Comparison of ENCODE assay signal across 15 cellular contexts in genomic region chr13:100389617-100390016, GRCh38.
"Had no signal": no experiment of that assay in that cellular context is flagged by ENCODE, and none has a peak within 500 bp of the region (broad histone marks: within the 10 kb centered on the region; RNA-seq: fewer than 3 reads in every experiment).

No MANE protein-coding gene starts in this region.

- H3K4me3 ChIP-seq: body of pancreas, coronary artery, hepatocyte, left ventricle myocardium inferior, right atrium auricular region, tibial artery had no signal

- DNase-seq: activated CD4-positive, alpha-beta T cell treated with anti-CD3 and anti-CD28 coated beads, Interleukin-2, amount 10 ng/mL, durations not matched to agents 7 days and 5 days; activated CD8-positive, alpha-beta memory T cell treated with anti-CD3 and anti-CD28 coated beads for 24 hours; activated naive CD8-positive, alpha-beta T cell treated with anti-CD3 and anti-CD28 coated beads for 36 hours; body of pancreas; islet precursor cell; left ventricle myocardium inferior; nephron progenitor cell; occipital lobe; stimulated activated CD4-positive, alpha-beta T cell treated with anti-CD3 and anti-CD28 coated beads, Interleukin-2, amount 100 ng/mL, for 48 hours; stimulated activated naive B cell treated with anti-CD40 and anti-IgM and Interleukin-4, amounts not matched to agents 10 μg/mL and 1 μg/mL and 100 μg/mL, for 72 hours; tibial artery had no signal

- ATAC-seq: body of pancreas; esophagus mucosa; stimulated activated naive B cell treated with anti-CD40 and anti-IgM and Interleukin-4, amounts not matched to agents 10 μg/mL and 1 μg/mL and 100 μg/mL, for 72 hours had no signal
